Comparison of ENCODE assay signal across 1 cellular context in the genomic region with DNA sequence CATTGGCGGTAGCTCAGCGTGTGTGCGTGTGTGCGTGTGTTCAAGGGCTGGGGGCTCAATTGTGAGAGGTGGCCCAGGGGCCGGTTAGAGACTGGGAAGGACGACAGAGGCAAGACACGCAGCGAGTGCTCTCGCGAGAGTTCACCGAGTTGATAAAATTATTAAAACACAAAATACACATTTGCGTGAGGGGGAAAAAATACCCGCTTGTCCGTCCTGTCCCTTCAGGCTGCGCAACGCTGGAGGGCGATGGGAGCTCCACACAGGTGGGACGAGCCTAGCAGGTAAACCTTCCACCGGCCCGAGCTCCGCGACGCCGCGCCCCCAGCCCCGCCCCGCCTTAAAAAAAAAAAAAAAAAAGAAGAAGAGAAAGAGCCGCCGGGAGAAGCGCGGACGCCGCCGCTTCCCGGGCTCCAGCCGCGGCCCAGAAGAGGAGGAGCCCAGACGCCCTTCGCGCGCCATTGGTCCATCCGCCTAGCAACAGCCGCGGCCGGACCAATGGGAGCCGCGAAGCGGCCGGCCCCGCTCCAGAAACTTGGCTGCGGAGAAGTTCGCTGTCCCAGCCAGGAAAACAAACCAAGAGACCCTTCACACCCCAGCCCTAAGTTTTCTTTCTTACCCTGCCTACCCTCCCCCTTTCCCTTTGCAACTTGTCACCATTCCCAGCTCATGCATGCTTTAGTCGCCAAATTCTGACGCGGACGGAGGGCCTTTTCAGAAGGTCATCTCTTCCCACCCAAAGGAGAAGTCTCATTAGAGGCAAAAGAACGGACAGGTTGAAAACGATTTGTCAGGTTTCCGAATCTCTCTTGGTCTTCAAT.
TF ChIP-seq lines count a peak whose summit lies in the region.

No MANE protein-coding gene starts in this region.

TF ChIP-seq in K562, 482 proteins besides CTCF, POLR2A, EP300 and RAD21 (continued from another document and continues in another):
- TF ChIP-seq MNT (conservative IDR thresholded peaks at IDR 0.05) = peak in 1 of 2 experiments; percentile 37; a peak in 1 of 4 replicates
- TF ChIP-seq ATF1 (CRISPR knock-in tag; IDR thresholded peaks at IDR 0.05) = no peak
- peak; percentile 48; the same call in 1 of the 2 replicates for TF ChIP-seq ATF1 (tag; IDR thresholded peaks at IDR 0.05)
- peak; percentile 54; the same call in 1 of the 2 replicates for TF ChIP-seq CREB1 (IDR thresholded peaks at IDR 0.05)
- TF ChIP-seq CREB1 (CRISPR knock-in tag; IDR thresholded peaks at IDR 0.05) = peak; percentile 38; the same call in 1 of the 2 replicates
- TF ChIP-seq HNRNPH1 (optimal IDR thresholded peaks at IDR 0.05; ENCODE audit: low read depth, low read length) = no peak
- TF ChIP-seq SMAD4 (CRISPR knock-in tag; conservative IDR thresholded peaks at IDR 0.05) = peak; percentile 36; the same call in 1 of the 2 replicates
- TF ChIP-seq LARP7 (IDR thresholded peaks at IDR 0.05) = 0 out of 2 replicates have a peak, but pooled peaks have one; percentile 19
- peak in 1 of 3 experiments; percentile 56; a peak in 1 of 6 replicates for TF ChIP-seq ZBTB11 (CRISPR knock-in tag; IDR thresholded peaks at IDR 0.05)
- TF ChIP-seq EGR1 (conservative IDR thresholded peaks at IDR 0.05) = no peak
- peak; percentile 30; the same call in 1 of the 2 replicates for TF ChIP-seq BHLHE40 (IDR thresholded peaks at IDR 0.05; ENCODE audit: low read length)
- 0 out of 2 replicates have a peak, but pooled peaks have one; percentile 20 for TF ChIP-seq OTX1 (CRISPR knock-in tag; IDR thresholded peaks at IDR 0.05)
- no peak for TF ChIP-seq HIVEP1 (CRISPR knock-in tag; IDR thresholded peaks at IDR 0.05)
- peak; percentile 82 for TF ChIP-seq VEZF1 (CRISPR knock-in tag; IDR thresholded peaks at IDR 0.05)
- TF ChIP-seq ZBTB43 (CRISPR knock-in tag; IDR thresholded peaks at IDR 0.05) = no peak
- TF ChIP-seq CREM (IDR thresholded peaks at IDR 0.05; ENCODE audit: low read depth) = peak; percentile 79
- peak; percentile 21; the same call in 1 of the 2 replicates for TF ChIP-seq JUND (IDR thresholded peaks at IDR 0.05; ENCODE audit: borderline replicate concordance, low read depth, low read length)
- no peak for TF ChIP-seq JUND (tag; IDR thresholded peaks at IDR 0.05; ENCODE audit: borderline replicate concordance, low read depth, low read length)
- no peak for TF ChIP-seq HDAC1 (IDR thresholded peaks at IDR 0.05)
- peak; percentile 80 for TF ChIP-seq HMGN3 (IDR thresholded peaks at IDR 0.05; ENCODE audit: borderline replicate concordance, extremely low read depth, insufficient read length, low read depth, low read length)
- TF ChIP-seq ZBTB49 (CRISPR knock-in tag; IDR thresholded peaks at IDR 0.05; ENCODE audit: borderline replicate concordance) = no peak
- TF ChIP-seq ZNF785 (CRISPR knock-in tag; IDR thresholded peaks at IDR 0.05) = no peak
- TF ChIP-seq BCOR (IDR thresholded peaks at IDR 0.05) = 0 out of 2 replicates have a peak, but pooled peaks have one; percentile 3
- TF ChIP-seq, protein P1, sequence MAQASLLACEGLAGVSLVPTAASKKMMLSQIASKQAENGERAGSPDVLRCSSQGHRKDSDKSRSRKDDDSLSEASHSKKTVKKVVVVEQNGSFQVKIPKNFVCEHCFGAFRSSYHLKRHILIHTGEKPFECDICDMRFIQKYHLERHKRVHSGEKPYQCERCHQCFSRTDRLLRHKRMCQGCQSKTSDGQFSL (CRISPR knock-in tag; IDR thresholded peaks at IDR 0.05) = no peak
- TF ChIP-seq, protein P1 (tag; IDR thresholded peaks at IDR 0.05) = peak in 1 of 2 experiments; percentile 51; a peak in 2 of 4 replicates
- TF ChIP-seq PCBP1 (IDR thresholded peaks at IDR 0.05; ENCODE audit: low read depth, low read length, poor library complexity, severe bottlenecking) = peak; percentile 79
- TF ChIP-seq PHF20 (IDR thresholded peaks at IDR 0.05; ENCODE audit: partially characterized antibody) = peak; percentile 51
- no peak for TF ChIP-seq STAT5A (IDR thresholded peaks at IDR 0.05; ENCODE audit: borderline replicate concordance, low read length)
- peak; percentile 38 for TF ChIP-seq SP2 (IDR thresholded peaks at IDR 0.05; ENCODE audit: extremely low read depth, low read depth, low read length, poor library complexity, severe bottlenecking)
- peak in 1 of 2 experiments; percentile 36; a peak in 1 of 4 replicates for TF ChIP-seq ARNT (IDR thresholded peaks at IDR 0.05)
- no peak for TF ChIP-seq IRF9 (tag; IDR thresholded peaks at IDR 0.05)
- TF ChIP-seq RBFOX2 (IDR thresholded peaks at IDR 0.05; ENCODE audit: low read depth, low read length) = peak; percentile 82
- TF ChIP-seq ZMIZ1 (IDR thresholded peaks at IDR 0.05; ENCODE audit: low read depth in 2 of 2, low read length in 2 of 2) = no peak; a peak in 1 of 4 replicates
- TF ChIP-seq PHF8 (IDR thresholded peaks at IDR 0.05; ENCODE audit: borderline replicate concordance, low read length) = peak; percentile 39; the same call in 1 of the 2 replicates
- peak; percentile 62 for TF ChIP-seq HNRNPLL (IDR thresholded peaks at IDR 0.05; ENCODE audit: low read depth, low read length, poor library complexity, severe bottlenecking)
- peak; percentile 66; the same call in 1 of the 2 replicates for TF ChIP-seq PKNOX1 (IDR thresholded peaks at IDR 0.05)
